Comparison of ENCODE assay signal across 8 cellular contexts in genomic region chr2:127811922-127812321, GRCh38. TPM values are rescaled to one million over a fixed set of nuclear protein-coding genes. Genes with fewer than 3 reads are reported as not detected.
DNase-seq lines count a peak whose midpoint lies in the region; ATAC-seq and TF ChIP-seq lines count a peak whose summit lies in the region.

No MANE protein-coding gene starts in this region.

- ATAC-seq in naive thymus-derived CD4-positive, alpha-beta T cell: no peak

- H3K9me3 Mint-ChIP-seq in CD14-positive monocyte: peaks cover 0 to 2% (median 0%) of the 10 kb centered on the region in 7 donors
- H3K9me3 Mint-ChIP-seq in naive thymus-derived CD4-positive, alpha-beta T cell: no peaks in the 10 kb centered on the region

- peaks cover 3% of the 10 kb centered on the region for H4K20me1 ChIP-seq in mammary epithelial cell (ENCODE audit: insufficient read depth, low read length)

- 89% methylated on average over 13 of the region's 13 CpGs for WGBS in mammary epithelial cell (ENCODE audit: low coverage, missing lambda C conversion rate)

- dilution Hi-C loops in mammary epithelial cell (cut with HindIII; ENCODE audit: low sequenced_read_pairs): no loop called here

- H3K36me3 ChIP-seq in mammary epithelial cell (ENCODE audit: insufficient read depth, low read length): no peaks in the 10 kb centered on the region
- peaks cover 0 to 4% (median 0%) of the 10 kb centered on the region in 3 experiments for H3K36me3 ChIP-seq in naive thymus-derived CD4-positive, alpha-beta T cell (ENCODE audit: control insufficient read depth in 2 of 3, insufficient read depth in 3 of 3, low read length in 3 of 3)

- H3K36me3 Mint-ChIP-seq in CD14-positive monocyte: no peaks in the 10 kb centered on the region
- H3K36me3 Mint-ChIP-seq in naive thymus-derived CD4-positive, alpha-beta T cell: peaks cover 0 to 13% (median 7%) of the 10 kb centered on the region in 5 donors

- intact Hi-C loops in CD14-positive monocyte (cut with micrococcal nuclease) (loop anchor here in 1 of 2 donors (5.0 kb wide), 1 partner anchor 45 kb away; the partner anchor contains the start of gene POLR2D), mammary epithelial cell (cut with micrococcal nuclease) (loop anchor here (1.0 to 5.0 kb wide), 7 partner anchors 41 to 305 kb away; partner anchors contain the start of genes IWS1, POLR2D and SFT2D3)
- intact Hi-C loops in naive thymus-derived CD4-positive, alpha-beta T cell (cut with micrococcal nuclease): loop anchor here (1.0 to 2.0 kb wide), 10 partner anchors 18 to 286 kb away; partner anchors contain the start of genes IWS1 (in 2 of the 2), POLR2D (in 2 of the 2), SAP130 (in 1 of the 2) and SFT2D3 (in 1 of the 2)

- H3K27me3 Mint-ChIP-seq in CD14-positive monocyte (ENCODE audit: low read depth in 3 of 3): peaks cover 0 to 3% (median 2%) of the 10 kb centered on the region in 3 donors
- peaks cover 0 to 18% (median 0%) of the 10 kb centered on the region in 5 donors for H3K27me3 Mint-ChIP-seq in naive thymus-derived CD4-positive, alpha-beta T cell

- peak overlapping the region; percentile 85 for H3K4me2 ChIP-seq in mammary epithelial cell (ENCODE audit: insufficient read depth, low read depth, low read length)

- no peak for DNase-seq in CD14-positive monocyte (ENCODE audit: low spot score)
- DNase-seq in Kasumi-1 (lab: John Stamatoyannopoulos, UW): peak; percentile 48 to 64
- no peak for DNase-seq in mammary epithelial cell
- DNase-seq in naive thymus-derived CD4-positive, alpha-beta T cell: no peak
- DNase-seq in ACHN: no peak
- DNase-seq in HK-2 (ENCODE audit: unreplicated experiment): no peak
- DNase-seq in D341Med (ENCODE audit: low spot score): no peak
- DNase-seq in NK-92 (lab: John Stamatoyannopoulos, UW; ENCODE audit: unreplicated experiment): no peak

- no peak overlapping the region for H3K9ac ChIP-seq in mammary epithelial cell (ENCODE audit: insufficient read depth, low read length)

- in situ Hi-C loops in mammary epithelial cell (cut with MboI; ENCODE audit: low sequenced_read_pairs in 2 of 2) (no loop called here), ACHN (cut with HindIII; ENCODE audit: low pct_ligation_motif_present, low pct_unique_long_range_greater_than_20kb, low sequenced_read_pairs) (no loop called here)

- POLR2A ChIA-PET in naive thymus-derived CD4-positive, alpha-beta T cell (lab: Charles Lee): interaction anchor here (1.0 to 2.8 kb wide), 7 partner anchors 8 to 279 kb away, joined by 3 to 17 read pairs (median 6); partner anchors contain the start of genes POLR2D, SFT2D3 and UGGT1

- peak overlapping the region in 3 of 7 donors; percentile 32 to 57 (median 44) for H3K27ac Mint-ChIP-seq in CD14-positive monocyte
- H3K27ac Mint-ChIP-seq in naive thymus-derived CD4-positive, alpha-beta T cell: peak overlapping the region; percentile 94 to 100 (median 99)

- no peak overlapping the region for H3K27ac ChIP-seq in mammary epithelial cell (ENCODE audit: insufficient read depth, low read depth, low read length)
- H3K27ac ChIP-seq in naive thymus-derived CD4-positive, alpha-beta T cell (ENCODE audit: low read depth, low read length): peak overlapping the region; percentile 98

- no peaks in the 10 kb centered on the region for H3K27me3 ChIP-seq in mammary epithelial cell (ENCODE audit: insufficient read depth, low read length)
- no peaks in the 10 kb centered on the region for H3K27me3 ChIP-seq in naive thymus-derived CD4-positive, alpha-beta T cell (ENCODE audit: control insufficient read depth in 2 of 2, insufficient read depth in 2 of 2, low read length in 2 of 2)

- H3K4me3 ChIP-seq in mammary epithelial cell (replicated peaks in 1 of 3; ENCODE audit: insufficient read depth in 1 of 3, low read depth in 2 of 3, low read length in 3 of 3): peak overlapping the region in 1 of 3 experiments; percentile 86
- H3K4me3 ChIP-seq in naive thymus-derived CD4-positive, alpha-beta T cell (ENCODE audit: low read length): peak overlapping the region; percentile 79

- CTCF ChIA-PET in mammary epithelial cell (lab: Charles Lee; ENCODE audit: low non-redundant PET): no interaction called here
- CTCF ChIA-PET in naive thymus-derived CD4-positive, alpha-beta T cell (lab: Charles Lee): no interaction called here

- BruUV-seq in mammary epithelial cell (replicated peaks; lab: Mats Ljungman, UMichigan): no TSS peak

- TF ChIP-seq CTCF in CD14-positive monocyte (IDR thresholded peaks at IDR 0.05): no peak
- TF ChIP-seq CTCF in mammary epithelial cell (conservative IDR thresholded peaks at IDR 0.05 in 1 of 2, IDR thresholded peaks at IDR 0.05 in 1 of 2; ENCODE audit: extremely low read depth in 1 of 2, insufficient read depth in 1 of 2, low read depth in 1 of 2, low read length in 2 of 2): no peak

- peaks cover 14% of the 10 kb centered on the region for H3K4me1 ChIP-seq in mammary epithelial cell (ENCODE audit: insufficient read depth, low read length)
- H3K4me1 ChIP-seq in naive thymus-derived CD4-positive, alpha-beta T cell (ENCODE audit: control insufficient read depth in 2 of 2, insufficient read depth in 2 of 2, low read length in 2 of 2): peaks cover 17 to 23% of the 10 kb centered on the region in 2 donors

- H3K4me1 Mint-ChIP-seq in CD14-positive monocyte: peaks cover 36% of the 10 kb centered on the region
- H3K4me1 Mint-ChIP-seq in naive thymus-derived CD4-positive, alpha-beta T cell: peaks cover 27 to 51% (median 42%) of the 10 kb centered on the region in 7 donors

- H3K79me2 ChIP-seq in mammary epithelial cell (ENCODE audit: insufficient read depth, low read length): peaks cover 39% of the 10 kb centered on the region

- H3K9me3 ChIP-seq in mammary epithelial cell (replicated peaks; ENCODE audit: insufficient read depth, low read length): no peaks in the 10 kb centered on the region
- H3K9me3 ChIP-seq in naive thymus-derived CD4-positive, alpha-beta T cell (ENCODE audit: control insufficient read depth in 2 of 3, low read length in 3 of 3): no peaks in the 10 kb centered on the region

- H2AFZ ChIP-seq in mammary epithelial cell (ENCODE audit: low read depth, low read length): peak overlapping the region; percentile 97

- H3K4me3 Mint-ChIP-seq in CD14-positive monocyte: peak overlapping the region; percentile 97 to 100
- peak overlapping the region; percentile 91 to 100 (median 96) for H3K4me3 Mint-ChIP-seq in naive thymus-derived CD4-positive, alpha-beta T cell

RNA-seq across cellular contexts. Expression of gene WDR33, which starts 1.0 kb away (rescaled TPM):
- 10 to 100 TPM; 12.5 to 19.6 TPM for polyA plus RNA-seq in CD14-positive monocyte
- 10 to 100 TPM; 31.5 to 43.7 TPM for total RNA-seq in mammary epithelial cell
- 21.4 TPM for polyA plus RNA-seq in mammary epithelial cell
- polyA minus RNA-seq in mammary epithelial cell: 35.2 TPM
- total RNA-seq in naive thymus-derived CD4-positive, alpha-beta T cell: 10 to 100 TPM; 62.6 to 98.7 (median 72.3) TPM
- 10 to 100 TPM; 36.7 to 50.4 TPM for polyA plus RNA-seq in naive thymus-derived CD4-positive, alpha-beta T cell

RNA-seq across cellular contexts. Expression of gene POLR2D, which starts 46.0 kb away (rescaled TPM):
- polyA plus RNA-seq in CD14-positive monocyte (10 to 100 TPM; 26.4 to 28.8 TPM), mammary epithelial cell (23.1 TPM)
- 10 to 100 TPM; 13.8 to 33.7 TPM for total RNA-seq in mammary epithelial cell
- polyA minus RNA-seq in mammary epithelial cell: 77.2 TPM
- total RNA-seq in naive thymus-derived CD4-positive, alpha-beta T cell: 10 to 100 TPM; 22.9 to 45.6 (median 30.7) TPM
- 10 to 100 TPM; 41.0 to 42.1 TPM for polyA plus RNA-seq in naive thymus-derived CD4-positive, alpha-beta T cell

Comparison
In these comparisons a context has a peak if more than half of its experiments do, and no peak if none do; other contexts are left out.
1. DNase-seq: peak in Kasumi-1 (2 of 2); none in CD14-positive monocyte (single experiment), mammary epithelial cell (single experiment), naive thymus-derived CD4-positive, alpha-beta T cell (0 of 9), ACHN (single experiment), HK-2 (single experiment), D341Med (single experiment) and NK-92 (single experiment).